17 cellular contexts compared by ENCODE assay signal in the genomic region with DNA sequence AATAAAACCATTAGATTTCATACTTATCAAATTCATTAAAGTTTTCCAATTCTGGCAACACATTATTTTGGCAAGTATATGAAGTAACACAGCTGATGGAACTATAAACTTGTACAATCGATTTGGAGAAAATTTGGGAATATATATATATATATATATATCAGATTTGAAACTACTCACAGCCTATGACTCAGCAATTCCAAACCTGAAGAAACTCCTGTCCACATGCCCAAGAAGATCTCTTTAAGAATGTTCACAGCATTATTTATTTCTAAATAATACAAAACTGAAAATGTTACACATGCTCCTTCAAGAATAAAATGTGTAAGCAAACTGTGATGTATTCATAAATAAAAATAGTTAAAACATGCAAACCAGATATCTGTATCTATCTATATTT.
"Had no signal": no experiment of that assay in that cellular context is flagged by ENCODE, and none has a peak within 500 bp of the region (broad histone marks: within the 10 kb centered on the region; RNA-seq: fewer than 3 reads in every experiment).

No MANE protein-coding gene starts in this region.

- DNase-seq: cortex of kidney; effector memory CD4-positive, alpha-beta T cell; esophagus squamous epithelium; foreskin fibroblast; immature natural killer cell; left colon; naive thymus-derived CD4-positive, alpha-beta T cell; nephron progenitor cell; posterior cingulate gyrus; small intestine; stimulated activated CD4-positive, alpha-beta T cell treated with anti-CD3 and anti-CD28 coated beads, Interleukin-12 subunit alpha, Interleukin-12 subunit beta, amount 100 ng/mL, for 4 hours; stimulated activated naive CD4-positive, alpha-beta T cell; stomach; substantia nigra; transverse colon had no signal

- H3K4me3 ChIP-seq: esophagus squamous epithelium, right atrium auricular region, stomach, thoracic aorta, transverse colon had no signal

- H3K4me1 ChIP-seq: right atrium auricular region, transverse colon had no signal

- H3K27ac ChIP-seq: esophagus squamous epithelium, right atrium auricular region, stomach, thoracic aorta, transverse colon had no signal

- H3K27me3 ChIP-seq: esophagus squamous epithelium, right atrium auricular region, transverse colon had no signal

- H3K36me3 ChIP-seq: esophagus squamous epithelium, right atrium auricular region, stomach, thoracic aorta, transverse colon had no signal

- ATAC-seq: left colon; naive thymus-derived CD4-positive, alpha-beta T cell had no signal

- H3K9me3 ChIP-seq: esophagus squamous epithelium, right atrium auricular region, stomach, thoracic aorta, transverse colon had no signal
